10 cellular contexts compared by ENCODE assay signal in the genomic region with DNA sequence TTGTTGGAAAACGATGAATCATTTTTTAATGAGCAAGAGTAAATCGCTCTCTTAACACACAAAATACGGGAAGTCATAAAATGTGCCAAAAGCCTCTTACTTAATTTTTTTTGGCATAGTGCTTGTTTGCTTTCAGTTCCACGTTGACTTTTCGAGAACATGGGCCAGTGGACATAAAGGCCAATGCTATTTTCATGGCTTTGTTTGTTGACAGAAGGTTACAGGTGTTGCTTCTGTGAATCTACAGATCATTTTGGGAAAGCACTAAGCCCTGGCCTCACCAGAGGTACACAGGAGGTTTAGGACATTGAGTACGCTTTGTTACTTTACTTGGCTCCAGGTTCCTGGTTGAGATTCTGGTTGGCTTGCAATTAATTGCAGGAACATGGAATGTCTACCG.
DNase-seq lines count a peak whose midpoint lies in the region; ATAC-seq and TF ChIP-seq lines count a peak whose summit lies in the region.
"Had no signal": no experiment of that assay in that cellular context is flagged by ENCODE, and none has a peak within 500 bp of the region (broad histone marks: within the 10 kb centered on the region; RNA-seq: fewer than 3 reads in every experiment).

No MANE protein-coding gene starts in this region.

- H3K36me3 Mint-ChIP-seq in MCF 10A (ENCODE audit: insufficient read depth, unreplicated experiment), result no peaks in the 10 kb centered on the region
- H3K36me3 Mint-ChIP-seq in nephron progenitor cell (ENCODE audit: low read depth), result no peaks in the 10 kb centered on the region
- H3K36me3 Mint-ChIP-seq in osteocyte (ENCODE audit: unreplicated experiment), result no peaks in the 10 kb centered on the region

- intact Hi-C loops in MCF 10A (cut with micrococcal nuclease) (no loop called here), breast epithelium (cut with DNase I; ENCODE audit: low total_unique reads) (no loop called here), left cardiac atrium (cut with DNase I) (no loop called here), transverse colon (cut with DNase I; ENCODE audit: low total_unique reads) (no loop called here)

- peak overlapping the region; percentile 8 for H3K4me3 Mint-ChIP-seq in MCF 10A (ENCODE audit: unreplicated experiment)
- H3K4me3 Mint-ChIP-seq in nephron progenitor cell, result no peak overlapping the region
- H3K4me3 Mint-ChIP-seq in osteocyte (ENCODE audit: unreplicated experiment), result no peak overlapping the region
- H3K4me3 Mint-ChIP-seq: memory B cell had no signal

- no peaks in the 10 kb centered on the region for H3K9me3 ChIP-seq in breast epithelium
- no peaks in the 10 kb centered on the region for H3K9me3 ChIP-seq in transverse colon

- in situ Hi-C loops in transverse colon (cut with MboI; ENCODE audit: low pct_ligation_motif_present in 1 of 4, low pct_unique_long_range_greater_than_20kb in 1 of 4, low sequenced_read_pairs in 3 of 4), result no loop called here

- no peak for TF ChIP-seq EP300 in transverse colon (IDR thresholded peaks at IDR 0.05; ENCODE audit: low read depth)

- 23 to 33% methylated on average over 5 to 7 of the region's 7 CpGs for WGBS in transverse colon (ENCODE audit: low coverage in 1 of 2), 2 donors

- BruUV-seq in MCF 10A (replicated peaks; lab: Mats Ljungman, UMichigan), result no TSS peak

- peak overlapping the region; percentile 8 for H3K27ac Mint-ChIP-seq in MCF 10A (ENCODE audit: low read depth, unreplicated experiment)
- H3K27ac Mint-ChIP-seq in nephron progenitor cell, result no peak overlapping the region
- H3K27ac Mint-ChIP-seq in osteocyte (ENCODE audit: unreplicated experiment), result no peak overlapping the region
- H3K27ac Mint-ChIP-seq: memory B cell had no signal

- POLR2A ChIA-PET in MCF 10A (lab: Yijun Ruan, JAX), result interaction anchor here (0.6 kb wide), 1 partner anchor 334 kb away, joined by 3 read pairs; no protein-coding TSS in a partner anchor

- H3K27ac ChIP-seq in breast epithelium (peak overlapping the region in 1 of 2 donors; percentile 49), transverse colon (peak overlapping the region in 3 of 4 donors; percentile 24 to 53 (median 33))

- H3K27me3 ChIP-seq in breast epithelium (no peaks in the 10 kb centered on the region), transverse colon (no peaks in the 10 kb centered on the region)

- H3K4me1 ChIP-seq in breast epithelium, result no peaks in the 10 kb centered on the region
- H3K4me1 ChIP-seq in transverse colon, result peaks cover 0 to 25% (median 1%) of the 10 kb centered on the region in 4 donors

- ATAC-seq in left cardiac atrium (peak; percentile 49 to 53), GM18907 (IDR thresholded peaks at IDR 0.05; ENCODE audit: unreplicated experiment) (no peak)

- CTCF ChIA-PET in MCF 10A (lab: Yijun Ruan, JAX), result no interaction called here

- H3K9me3 Mint-ChIP-seq in MCF 10A (ENCODE audit: unreplicated experiment) (no peaks in the 10 kb centered on the region), nephron progenitor cell (no peaks in the 10 kb centered on the region), osteocyte (ENCODE audit: unreplicated experiment) (peaks cover 10% of the 10 kb centered on the region)
- H3K9me3 Mint-ChIP-seq: memory B cell had no signal

- H3K36me3 ChIP-seq in breast epithelium (no peaks in the 10 kb centered on the region), transverse colon (no peaks in the 10 kb centered on the region)

- H3K27me3 Mint-ChIP-seq in MCF 10A (ENCODE audit: insufficient read depth, unreplicated experiment) (no peaks in the 10 kb centered on the region), nephron progenitor cell (ENCODE audit: low read depth, poor library complexity) (no peaks in the 10 kb centered on the region), osteocyte (ENCODE audit: unreplicated experiment) (no peaks in the 10 kb centered on the region)
- H3K27me3 Mint-ChIP-seq: memory B cell had no signal

- TF ChIP-seq POLR2A in breast epithelium (IDR thresholded peaks at IDR 0.05) (no peak), transverse colon (IDR thresholded peaks at IDR 0.05) (no peak)

- peaks cover 7% of the 10 kb centered on the region for H3K4me1 Mint-ChIP-seq in MCF 10A (ENCODE audit: insufficient read depth, unreplicated experiment)
- H3K4me1 Mint-ChIP-seq in nephron progenitor cell, result no peaks in the 10 kb centered on the region
- H3K4me1 Mint-ChIP-seq in osteocyte (ENCODE audit: unreplicated experiment), result peaks cover 4% of the 10 kb centered on the region

- DNase-seq in MCF 10A (ENCODE audit: unreplicated experiment) (peak; percentile 69), breast epithelium (ENCODE audit: low spot score in 2 of 2) (no peak), NOMO-1 treated with DMSO at 0.1 percent for 48 hours (lab: John Stamatoyannopoulos, UW; ENCODE audit: unreplicated experiment) (peak; percentile 97), left cardiac atrium (no peak), transverse colon (no peak), nephron progenitor cell (no peak), osteocyte (ENCODE audit: extremely low spot score, unreplicated experiment) (no peak)
- DNase-seq: caudate nucleus had no signal

- TF ChIP-seq CTCF in MCF 10A (IDR thresholded peaks at IDR 0.05; ENCODE audit: unreplicated experiment) (no peak), breast epithelium (IDR thresholded peaks at IDR 0.05) (no peak), transverse colon (IDR thresholded peaks at IDR 0.05) (no peak), nephron progenitor cell (IDR thresholded peaks at IDR 0.05) (no peak), osteocyte (IDR thresholded peaks at IDR 0.05) (no peak)

- H3K4me3 ChIP-seq in breast epithelium, result peak overlapping the region in 1 of 3 donors; percentile 8
- no peak overlapping the region for H3K4me3 ChIP-seq in transverse colon

Comparison
In these comparisons a context has a peak if more than half of its experiments do, and no peak if none do; other contexts are left out.
1. DNase-seq: peak in MCF 10A (single experiment) and NOMO-1 treated with DMSO at 0.1 percent for 48 hours (single experiment); none in breast epithelium (0 of 2), left cardiac atrium (single experiment), transverse colon (single experiment), nephron progenitor cell (single experiment) and osteocyte (single experiment).